ENCODE assay signal across 24 cellular contexts in genomic region chr1:59452559-59452958, GRCh38.
DNase-seq lines count a peak whose midpoint lies in the region; ATAC-seq, FAIRE-seq and TF ChIP-seq lines count a peak whose summit lies in the region.
"Had no signal": no experiment of that assay in that cellular context is flagged by ENCODE, and none has a peak within 500 bp of the region (broad histone marks: within the 10 kb centered on the region; RNA-seq: fewer than 3 reads in every experiment).

No MANE protein-coding gene starts in this region.

- H2BK12ac ChIP-seq in mesenchymal stem cell (ENCODE audit: low read length in 2 of 2) = peak overlapping the region in 1 of 2 experiments; percentile 29
- peak overlapping the region; percentile 99 for H2BK12ac ChIP-seq in trophoblast cell (ENCODE audit: low read length)

- 91% methylated on average over 1 of the region's 1 CpG for WGBS in mesenchymal stem cell
- no CpG with 5 or more reads among the region's 1 CpG for WGBS in trophoblast cell (ENCODE audit: extremely low coverage, insufficient coverage, insufficient read length)

- H3K9me3 Mint-ChIP-seq in activated CD4-positive, alpha-beta T cell treated with anti-CD3 and anti-CD28 coated beads, Interleukin-2, amount 10 ng/mL, durations not matched to agents 7 days and 5 days = no peaks in the 10 kb centered on the region
- H3K9me3 Mint-ChIP-seq: CD4-positive, alpha-beta memory T cell had no signal

- CTCF ChIA-PET in activated CD4-positive, alpha-beta T cell treated with anti-CD3 and anti-CD28 coated beads, Interleukin-2, amount 10 ng/mL, durations not matched to agents 7 days and 5 days (lab: Charles Lee) = no interaction called here

- no peaks in the 10 kb centered on the region for H3K36me3 Mint-ChIP-seq in activated CD4-positive, alpha-beta T cell treated with anti-CD3 and anti-CD28 coated beads, Interleukin-2, amount 10 ng/mL, durations not matched to agents 7 days and 5 days (ENCODE audit: low read depth)

- intact Hi-C loops in left lung (cut with DNase I) = no loop called here

- H3K4me2 ChIP-seq in mesenchymal stem cell (ENCODE audit: low read length, poor library complexity, severe bottlenecking) = no peak overlapping the region
- no peak overlapping the region for H3K4me2 ChIP-seq in trophoblast cell (ENCODE audit: low read length)
- H3K4me2 ChIP-seq: A549 had no signal

- no peak overlapping the region for H2BK15ac ChIP-seq in mesenchymal stem cell (ENCODE audit: low read depth, poor library complexity, severe bottlenecking)

- H2AFZ ChIP-seq in mesenchymal stem cell (ENCODE audit: low read depth, low read length) (no peak overlapping the region), trophoblast cell (ENCODE audit: insufficient read depth, low read length, poor library complexity) (no peak overlapping the region)
- H2AFZ ChIP-seq: GM23248 had no signal

- H3K23ac ChIP-seq in mesenchymal stem cell (ENCODE audit: low read length in 2 of 2) = no peak overlapping the region
- no peak overlapping the region for H3K23ac ChIP-seq in trophoblast cell (ENCODE audit: low read length)

- H3K4me3 ChIP-seq in left lung (no peak overlapping the region), mesenchymal stem cell (ENCODE audit: insufficient read depth in 1 of 2, low read depth in 1 of 2, low read length in 2 of 2) (peak overlapping the region in 1 of 2 experiments; percentile 35), trophoblast cell (ENCODE audit: low read depth, low read length) (no peak overlapping the region)
- H3K4me3 ChIP-seq: A549; BLaER1 treated with 17β-estradiol and CSF1 and Interleukin-3, amounts not matched to agents 10 nM and 100 nM; GM23248 had no signal

- H2BK5ac ChIP-seq in mesenchymal stem cell (ENCODE audit: low read depth, low read length, poor library complexity, severe bottlenecking) (no peak overlapping the region), trophoblast cell (ENCODE audit: low read depth, low read length, poor library complexity) (peak overlapping the region; percentile 100)

- H3K9ac ChIP-seq in mesenchymal stem cell (ENCODE audit: low read length) (no peak overlapping the region), trophoblast cell (ENCODE audit: low read length) (no peak overlapping the region)
- H3K9ac ChIP-seq: BLaER1 treated with 17β-estradiol and CSF1 and Interleukin-3, amounts not matched to agents 10 nM and 100 nM; GM23248 had no signal

- H3K4ac ChIP-seq in mesenchymal stem cell (ENCODE audit: low read depth in 1 of 2, low read length in 2 of 2) (no peak overlapping the region), trophoblast cell (ENCODE audit: low read depth, low read length) (peak overlapping the region; percentile 98)

- peak overlapping the region; percentile 48 for H4K91ac ChIP-seq in mesenchymal stem cell (ENCODE audit: low read length)
- H4K91ac ChIP-seq in trophoblast cell (ENCODE audit: low read depth, low read length) = peak overlapping the region; percentile 99

- H3K27me3 Mint-ChIP-seq in activated CD4-positive, alpha-beta T cell treated with anti-CD3 and anti-CD28 coated beads, Interleukin-2, amount 10 ng/mL, durations not matched to agents 7 days and 5 days = no peaks in the 10 kb centered on the region

- POLR2A ChIA-PET in activated CD4-positive, alpha-beta T cell treated with anti-CD3 and anti-CD28 coated beads, Interleukin-2, amount 10 ng/mL, durations not matched to agents 7 days and 5 days (lab: Charles Lee) = no interaction called here

- H3K9me3 ChIP-seq in left lung (no peaks in the 10 kb centered on the region), mesenchymal stem cell (ENCODE audit: control insufficient read depth, low read length) (no peaks in the 10 kb centered on the region), trophoblast cell (ENCODE audit: insufficient read depth, low read depth, low read length) (no peaks in the 10 kb centered on the region)
- H3K9me3 ChIP-seq: A549, BE2C, Caco-2 had no signal

- no peaks in the 10 kb centered on the region for H3K4me1 Mint-ChIP-seq in activated CD4-positive, alpha-beta T cell treated with anti-CD3 and anti-CD28 coated beads, Interleukin-2, amount 10 ng/mL, durations not matched to agents 7 days and 5 days
- H3K4me1 Mint-ChIP-seq: CD4-positive, alpha-beta memory T cell had no signal

- TF ChIP-seq CTCF in C4-2B (conservative IDR thresholded peaks at IDR 0.05) = no peak
- TF ChIP-seq CTCF in left lung (IDR thresholded peaks at IDR 0.05) = no peak

- no peak overlapping the region for H4K12ac ChIP-seq in trophoblast cell (ENCODE audit: low read depth, low read length)

- H4K8ac ChIP-seq in mesenchymal stem cell (ENCODE audit: low read length) = peak overlapping the region; percentile 49
- H4K8ac ChIP-seq in trophoblast cell (ENCODE audit: low read depth, low read length) = peak overlapping the region; percentile 98

- H3K27me3 ChIP-seq in left lung (no peaks in the 10 kb centered on the region), mesenchymal stem cell (ENCODE audit: control insufficient read depth in 1 of 2, insufficient read depth in 1 of 2, low read length in 2 of 2) (no peaks in the 10 kb centered on the region), trophoblast cell (ENCODE audit: insufficient read depth, low read length) (no peaks in the 10 kb centered on the region)
- H3K27me3 ChIP-seq: BE2C; BLaER1 treated with 17β-estradiol and CSF1 and Interleukin-3, amounts not matched to agents 10 nM and 100 nM had no signal

- H3K79me1 ChIP-seq in mesenchymal stem cell (replicated peaks; ENCODE audit: low read length, poor library complexity, severe bottlenecking) (no peaks in the 10 kb centered on the region), trophoblast cell (ENCODE audit: low read length) (peaks cover 21% of the 10 kb centered on the region)

- H3K4me1 ChIP-seq in left lung = peaks cover 0 to 25% of the 10 kb centered on the region in 2 donors
- H3K4me1 ChIP-seq in mesenchymal stem cell (ENCODE audit: control insufficient read depth, insufficient read depth, low read depth, low read length) = no peaks in the 10 kb centered on the region
- peaks cover 4 to 7% of the 10 kb centered on the region in 2 experiments for H3K4me1 ChIP-seq in trophoblast cell (ENCODE audit: control insufficient read depth in 1 of 2, insufficient read depth in 2 of 2, low read length in 2 of 2)
- H3K4me1 ChIP-seq: Caco-2 had no signal

- H3K18ac ChIP-seq in mesenchymal stem cell (ENCODE audit: low read depth in 1 of 2, low read length in 2 of 2) = peak overlapping the region in 1 of 2 experiments; percentile 85
- peak overlapping the region; percentile 100 for H3K18ac ChIP-seq in trophoblast cell (ENCODE audit: low read length)

- H3K4me3 Mint-ChIP-seq in activated CD4-positive, alpha-beta T cell treated with anti-CD3 and anti-CD28 coated beads, Interleukin-2, amount 10 ng/mL, durations not matched to agents 7 days and 5 days = no peak overlapping the region
- H3K4me3 Mint-ChIP-seq: CD4-positive, alpha-beta memory T cell had no signal

- H3K27ac ChIP-seq in C4-2B (peak overlapping the region; percentile 82), left lung (peak overlapping the region in 1 of 2 donors; percentile 30), mesenchymal stem cell (ENCODE audit: low read length, poor library complexity, severe bottlenecking) (no peak overlapping the region), trophoblast cell (ENCODE audit: low read depth, low read length) (peak overlapping the region; percentile 53)
- H3K27ac ChIP-seq: A549; BLaER1 treated with 17β-estradiol and CSF1 and Interleukin-3, amounts not matched to agents 10 nM and 100 nM; GM23248 had no signal

- no peak overlapping the region for H2AK5ac ChIP-seq in mesenchymal stem cell (ENCODE audit: low read length, severe bottlenecking)
- H2AK5ac ChIP-seq in trophoblast cell (ENCODE audit: low read length) = peak overlapping the region; percentile 100

- ATAC-seq in left lung (peak; percentile 87), GM18873 (IDR thresholded peaks at IDR 0.05; ENCODE audit: low FRiP score, unreplicated experiment) (no peak)
- ATAC-seq: A549 had no signal

- DNase-seq in left lung = peak in 1 of 2 donors; percentile 65
- DNase-seq in mesenchymal stem cell = no peak
- DNase-seq in trophoblast cell = no peak
- DNase-seq in urothelium cell line (ENCODE audit: low spot score) = no peak
- DNase-seq in activated CD4-positive, alpha-beta T cell treated with anti-CD3 and anti-CD28 coated beads, Interleukin-2, amount 10 ng/mL, durations not matched to agents 7 days and 5 days = no peak
- DNase-seq in COLO829 (ENCODE audit: low spot score) = no peak
- DNase-seq: 8988T; ACHN; AML-193; BE2C; Caco-2; CD4-positive, alpha-beta memory T cell; DMS153; DND-41; H7 had no signal

- H3K79me2 ChIP-seq in trophoblast cell (ENCODE audit: control insufficient read depth, insufficient read depth, low read length, poor library complexity) = no peaks in the 10 kb centered on the region

- H3K27ac Mint-ChIP-seq in activated CD4-positive, alpha-beta T cell treated with anti-CD3 and anti-CD28 coated beads, Interleukin-2, amount 10 ng/mL, durations not matched to agents 7 days and 5 days = no peak overlapping the region
- H3K27ac Mint-ChIP-seq: CD4-positive, alpha-beta memory T cell had no signal

- H2BK120ac ChIP-seq in mesenchymal stem cell (ENCODE audit: low read depth, low read length) (peak overlapping the region; percentile 12), trophoblast cell (ENCODE audit: insufficient read depth, low read length, poor library complexity) (peak overlapping the region; percentile 100)

- no peak overlapping the region for H3K14ac ChIP-seq in mesenchymal stem cell (ENCODE audit: low read length in 2 of 2)
- peak overlapping the region; percentile 100 for H3K14ac ChIP-seq in trophoblast cell (ENCODE audit: low read length)

- no peaks in the 10 kb centered on the region for H3K36me3 ChIP-seq in left lung
- no peaks in the 10 kb centered on the region for H3K36me3 ChIP-seq in mesenchymal stem cell (ENCODE audit: control insufficient read depth in 1 of 2, insufficient read depth in 2 of 2, low read depth in 1 of 2, low read length in 2 of 2)
- H3K36me3 ChIP-seq in trophoblast cell (ENCODE audit: control insufficient read depth in 1 of 2, insufficient read depth in 2 of 2, low read length in 2 of 2) = no peaks in the 10 kb centered on the region
- H3K36me3 ChIP-seq: BE2C; BLaER1 treated with 17β-estradiol and CSF1 and Interleukin-3, amounts not matched to agents 10 nM and 100 nM had no signal

- no peak for FAIRE-seq in urothelium cell line (lab: Jason Lieb, UNC)
- FAIRE-seq: A549, G401.6, GM12892, GM19239, H1 had no signal
